ENCODE assay signal across 8 cellular contexts in genomic region chr22:46149998-46150549, GRCh38. TPM values are rescaled to one million over a fixed set of nuclear protein-coding genes. Genes with fewer than 3 reads are reported as not detected.
DNase-seq lines count a peak whose midpoint lies in the region; ATAC-seq and TF ChIP-seq lines count a peak whose summit lies in the region.

Gene PPARA (plus strand): TSS chr22:46150526. CDS start chr22:46198384, 47,858 bp downstream.

- H3K4me3 ChIP-seq in dorsolateral prefrontal cortex (peak within 1 kb of the TSS; percentile 69 to 98 (median 85)), lower leg skin (ENCODE audit: low read depth, poor library complexity, severe bottlenecking) (peak within 1 kb of the TSS; percentile 77)

- H3K9me3 Mint-ChIP-seq in activated CD8-positive, alpha-beta T cell treated with anti-CD3 and anti-CD28 coated beads for 36 hours = no peaks in the 10 kb centered on the region

- peaks cover 10% of the 10 kb centered on the region for H3K36me3 Mint-ChIP-seq in activated CD8-positive, alpha-beta T cell treated with anti-CD3 and anti-CD28 coated beads for 36 hours (ENCODE audit: low read depth)

- H3K27me3 Mint-ChIP-seq in activated CD8-positive, alpha-beta T cell treated with anti-CD3 and anti-CD28 coated beads for 36 hours = peaks cover 7% of the 10 kb centered on the region

- intact Hi-C loops in activated CD8-positive, alpha-beta T cell treated with anti-CD3 and anti-CD28 coated beads for 36 hours (cut with micrococcal nuclease) = no loop called here
- intact Hi-C loops in dorsolateral prefrontal cortex (cut with DNase I) (loop anchor here (5.0 kb wide), 2 partner anchors 97 to 147 kb away; partner anchors contain the start of gene GTSE1 (in 1 of the 2)), lower leg skin (cut with DNase I; ENCODE audit: low total_unique reads) (no loop called here)

- DNase-seq in NK-92 treated with Interleukin-12 subunit alpha and Interleukin-12 subunit beta, amount 100 ng/mL, for 24 hours (lab: John Stamatoyannopoulos, UW) = peak; percentile 53
- DNase-seq in NK-92 (lab: John Stamatoyannopoulos, UW; ENCODE audit: unreplicated experiment) (no peak), NCI-H460 (ENCODE audit: extremely low read depth, low read depth) (peak; percentile 60), dorsolateral prefrontal cortex (peak; percentile 57 to 93 (median 84)), lower leg skin (ENCODE audit: low spot score in 2 of 2) (peak; percentile 83 to 98)
- peak; percentile 83 for DNase-seq in activated CD8-positive, alpha-beta T cell treated with anti-CD3 and anti-CD28 coated beads for 36 hours
- DNase-seq in stimulated activated CD4-positive, alpha-beta T cell treated with anti-CD3 and anti-CD28 coated beads, Interleukin-4, amount 100 ng/mL, for 4 hours = peak; percentile 76 to 92

- no peak for TF ChIP-seq CTCF in activated CD8-positive, alpha-beta T cell treated with anti-CD3 and anti-CD28 coated beads for 36 hours (IDR thresholded peaks at IDR 0.05)
- TF ChIP-seq CTCF in dorsolateral prefrontal cortex (IDR thresholded peaks at IDR 0.05 in 54 of 56, conservative IDR thresholded peaks at IDR 0.05 in 2 of 56; ENCODE audit: low read depth in 1 of 56, partially characterized antibody in 56 of 56) (peak in 1 of 56 donors; percentile 15), lower leg skin (IDR thresholded peaks at IDR 0.05) (no peak)

- POLR2A ChIA-PET in activated CD8-positive, alpha-beta T cell treated with anti-CD3 and anti-CD28 coated beads for 36 hours (lab: Charles Lee) = interaction anchor here (0.6 to 1.8 kb wide), 3 partner anchors 100 to 969 kb away, joined by 3 to 7 read pairs (median 3); partner anchors contain the start of gene GTSE1

- H3K4me3 Mint-ChIP-seq in activated CD8-positive, alpha-beta T cell treated with anti-CD3 and anti-CD28 coated beads for 36 hours = peak within 1 kb of the TSS; percentile 75

- 2% methylated on average over 23 of the region's 83 CpGs; no CpG with 5 or more reads in 1 of the 2 donors for WGBS in lower leg skin, 2 donors

- peak within 1 kb of the TSS; percentile 74 to 99 (median 97) for H3K27ac ChIP-seq in dorsolateral prefrontal cortex

- peaks cover 13% of the 10 kb centered on the region for H3K4me1 Mint-ChIP-seq in activated CD8-positive, alpha-beta T cell treated with anti-CD3 and anti-CD28 coated beads for 36 hours (ENCODE audit: low read depth)

- peak within 1 kb of the TSS; percentile 57 for H3K27ac Mint-ChIP-seq in activated CD8-positive, alpha-beta T cell treated with anti-CD3 and anti-CD28 coated beads for 36 hours

- no peak for TF ChIP-seq POLR2A in lower leg skin (IDR thresholded peaks at IDR 0.05)

- peaks cover 0 to 16% (median 0%) of the 10 kb centered on the region in 45 donors for H3K27me3 ChIP-seq in dorsolateral prefrontal cortex

- peak; percentile 58 for ATAC-seq in HG02973 (IDR thresholded peaks at IDR 0.05; ENCODE audit: unreplicated experiment)
- ATAC-seq in activated CD8-positive, alpha-beta T cell treated with anti-CD3 and anti-CD28 coated beads for 36 hours = peak; percentile 87

- CTCF ChIA-PET in activated CD8-positive, alpha-beta T cell treated with anti-CD3 and anti-CD28 coated beads for 36 hours (lab: Charles Lee) = interaction anchor here (1.3 kb wide), 1 partner anchor 144 kb away, joined by 4 read pairs; no protein-coding TSS in a partner anchor

RNA-seq across cellular contexts. Expression of gene PPARA, which starts in this region (rescaled TPM):
- total RNA-seq in NCI-H460 (2014; rRNA removed; shearing (Covaris generic)) = 3.4 and 3.6 TPM in 2 replicates
- polyA plus RNA-seq in NCI-H460 (2014; cell fraction: nucleus; rRNA removed) = 1.4 and 1.8 TPM in 2 replicates
- 10 to 100 TPM in 1 of 2 experiments, 1 to 10 TPM in 1; 9.1 to 11.8 TPM for total RNA-seq in activated CD8-positive, alpha-beta T cell treated with anti-CD3 and anti-CD28 coated beads for 36 hours
- total RNA-seq in dorsolateral prefrontal cortex (10 to 100 TPM; 13.9 to 53.9 (median 22.6) TPM), lower leg skin (10 to 100 TPM; 27.8 to 58.1 (median 37.8) TPM)

Comparison
In these comparisons a context has a peak if more than half of its experiments do, and no peak if none do; other contexts are left out.
1. intact Hi-C loops: an anchor here in dorsolateral prefrontal cortex (5.0 kb wide); none called in activated CD8-positive, alpha-beta T cell treated with anti-CD3 and anti-CD28 coated beads for 36 hours and lower leg skin.